ENCODE assay signal across 8 cellular contexts in genomic region chr9:92964607-92964975, GRCh38. TPM values are rescaled to one million over a fixed set of nuclear protein-coding genes. Genes with fewer than 3 reads are reported as not detected.
DNase-seq lines count a peak whose midpoint lies in the region; ATAC-seq and TF ChIP-seq lines count a peak whose summit lies in the region.
"Had no signal": no experiment of that assay in that cellular context is flagged by ENCODE, and none has a peak within 500 bp of the region (broad histone marks: within the 10 kb centered on the region; RNA-seq: fewer than 3 reads in every experiment).

No MANE protein-coding gene starts in this region.

- H3K9me2 ChIP-seq in OCI-LY1 (ENCODE audit: low read depth, low read length) (no peaks in the 10 kb centered on the region), GM23248 (ENCODE audit: insufficient read depth) (no peaks in the 10 kb centered on the region)

- H3K4me3 ChIP-seq in OCI-LY1 (ENCODE audit: low read depth, low read length, poor library complexity, severe bottlenecking) = peak overlapping the region; percentile 76
- no peak overlapping the region for H3K4me3 ChIP-seq in GM23248

- H3K9ac ChIP-seq in OCI-LY1 (ENCODE audit: low read length) (peak overlapping the region; percentile 82), GM23248 (no peak overlapping the region)

- H3K4me1 ChIP-seq in OCI-LY1 (ENCODE audit: insufficient read depth, low read length, severe bottlenecking) (peaks cover 60% of the 10 kb centered on the region), GM23248 (ENCODE audit: insufficient read depth) (no peaks in the 10 kb centered on the region)

- H4K20me1 ChIP-seq in OCI-LY1 (ENCODE audit: insufficient read depth, low read length) (no peaks in the 10 kb centered on the region), GM23248 (ENCODE audit: insufficient read depth) (no peaks in the 10 kb centered on the region)

- no peaks in the 10 kb centered on the region for H3K27me3 ChIP-seq in OCI-LY1 (ENCODE audit: insufficient read depth, low read length)
- no peaks in the 10 kb centered on the region for H3K27me3 ChIP-seq in GM23248 (replicated peaks; ENCODE audit: insufficient read depth)

- H3K9me3 ChIP-seq in OCI-LY1 (ENCODE audit: low read length) (no peaks in the 10 kb centered on the region), GM23248 (ENCODE audit: low read depth) (no peaks in the 10 kb centered on the region)

- H2AFZ ChIP-seq in OCI-LY1 (ENCODE audit: low read length) (no peak overlapping the region), GM23248 (no peak overlapping the region)

- H3K36me3 ChIP-seq in OCI-LY1 (ENCODE audit: insufficient read depth, low read length) = no peaks in the 10 kb centered on the region
- H3K36me3 ChIP-seq in GM23248 (ENCODE audit: low read depth) = no peaks in the 10 kb centered on the region

- in situ Hi-C loops in GM23248 (cut with MboI) = no loop called here

- DNase-seq in Right ventricle myocardium superior = no peak
- peak; percentile 37 for DNase-seq in stimulated activated naive CD8-positive, alpha-beta T cell treated with anti-CD3 and anti-CD28 coated beads, Interleukin-15, Interleukin-2, amounts not matched to agents 100 U/mL and 50 U/mL, for 24 hours
- DNase-seq in effector CD4-positive, alpha-beta T cell = no peak
- DNase-seq in SHP77 treated with DMSO at 0.1 percent for 48 hours (lab: John Stamatoyannopoulos, UW) = no peak
- no peak for DNase-seq in GM23248
- DNase-seq: retina had no signal

- H3F3A ChIP-seq in OCI-LY1 (ENCODE audit: insufficient read depth, low read length) (no peaks in the 10 kb centered on the region), GM23248 (ENCODE audit: insufficient read depth) (no peaks in the 10 kb centered on the region)

- H3K4me2 ChIP-seq in OCI-LY1 (ENCODE audit: low read length) (peak overlapping the region; percentile 87), GM23248 (ENCODE audit: unreplicated experiment) (no peak overlapping the region)

- peaks cover 16% of the 10 kb centered on the region; the same call in 1 of the 2 replicates for H3K79me2 ChIP-seq in OCI-LY1 (ENCODE audit: insufficient read depth, low read length)
- no peaks in the 10 kb centered on the region for H3K79me2 ChIP-seq in GM23248 (ENCODE audit: insufficient read depth)

- H3K27ac ChIP-seq in OCI-LY1 (ENCODE audit: low read depth, low read length, poor library complexity, severe bottlenecking) (peak overlapping the region; percentile 90), GM23248 (no peak overlapping the region)

- TF ChIP-seq CTCF in OCI-LY1 (IDR thresholded peaks at IDR 0.05; ENCODE audit: low read length) = no peak

- peak; percentile 6 for ATAC-seq in GM19452 (IDR thresholded peaks at IDR 0.05; ENCODE audit: unreplicated experiment)
- ATAC-seq in Right ventricle myocardium superior (ENCODE audit: poor library complexity) = peak; percentile 25
- no peak for ATAC-seq in stimulated activated naive CD8-positive, alpha-beta T cell treated with anti-CD3 and anti-CD28 coated beads, Interleukin-15, Interleukin-2, amounts not matched to agents 100 U/mL and 50 U/mL, for 24 hours

- WGBS in GM23248 (ENCODE audit: low coverage in 1 of 2, low lambda C conversion rate in 2 of 2, missing lambda C conversion rate in 2 of 2), 2 experiments = 63 to 67% methylated on average over 12 to 14 of the region's 14 CpGs

- intact Hi-C loops in Right ventricle myocardium superior (cut with DNase I) = no loop called here

RNA-seq across cellular contexts. Expression of gene FGD3, which starts 17.3 kb away (rescaled TPM):
- total RNA-seq in Right ventricle myocardium superior = 2.7 TPM
- not detected in 2 replicates for total RNA-seq in GM23248 (2014; rRNA removed; shearing (Covaris generic))
- polyA plus RNA-seq in GM23248 (2016; fragmentation: Nextera tagmentation; extraction: Ambion mirVana) = not detected in 2 replicates
